25 cellular contexts compared by ENCODE assay signal in the genomic region with DNA sequence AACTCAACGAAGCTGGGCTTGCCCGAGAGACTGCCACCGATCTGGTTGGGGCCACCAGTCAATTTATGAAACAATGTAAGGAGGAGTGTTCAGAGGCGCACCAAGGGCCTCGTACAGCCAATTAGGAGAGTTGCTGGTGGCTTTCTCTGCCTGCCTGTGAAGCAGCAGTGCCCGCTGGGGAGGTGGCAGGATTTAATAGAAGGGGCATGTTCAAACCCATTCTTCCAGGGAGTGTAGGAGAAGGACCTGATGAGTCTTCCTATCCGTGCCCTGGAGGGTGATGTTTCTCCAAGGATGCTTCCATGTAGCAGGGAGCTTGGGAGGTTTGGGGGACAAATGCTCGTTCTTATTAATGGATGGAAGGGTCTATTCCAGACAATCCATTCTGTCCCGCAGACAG.
DNase-seq lines count a peak whose midpoint lies in the region; ATAC-seq, FAIRE-seq and TF ChIP-seq lines count a peak whose summit lies in the region.
"Had no signal": no experiment of that assay in that cellular context is flagged by ENCODE, and none has a peak within 500 bp of the region (broad histone marks: within the 10 kb centered on the region; RNA-seq: fewer than 3 reads in every experiment).

No MANE protein-coding gene starts in this region.

- WGBS in right cardiac atrium: 97% methylated on average over 9 of the region's 9 CpGs

- ATAC-seq in GM18511 (IDR thresholded peaks at IDR 0.05; ENCODE audit: unreplicated experiment) (no peak), right cardiac atrium (no peak), HG03439 (IDR thresholded peaks at IDR 0.05; ENCODE audit: unreplicated experiment) (no peak)
- ATAC-seq: activated T-cell treated with anti-CD3 and anti-CD28 coated beads, Interleukin-2, amount 50 U/mL, for 72 hours; body of pancreas; left lobe of liver had no signal

- H3K79me2 ChIP-seq in keratinocyte (ENCODE audit: control insufficient read depth, insufficient read depth, low read length): no peaks in the 10 kb centered on the region

- no peak for TF ChIP-seq CTCF in keratinocyte (optimal IDR thresholded peaks at IDR 0.05 in 1 of 3, IDR thresholded peaks at IDR 0.05 in 1 of 3, conservative IDR thresholded peaks at IDR 0.05 in 1 of 3; ENCODE audit: extremely low read depth in 1 of 3, insufficient read depth in 2 of 3, low read length in 3 of 3)

- H3K27me3 ChIP-seq in keratinocyte (ENCODE audit: control insufficient read depth, extremely low read depth, insufficient read depth, low read length) (no peaks in the 10 kb centered on the region), right cardiac atrium (ENCODE audit: control insufficient read depth, insufficient read depth) (no peaks in the 10 kb centered on the region)
- H3K27me3 ChIP-seq: body of pancreas, dorsolateral prefrontal cortex had no signal

- dilution Hi-C loops in keratinocyte (cut with MboI; ENCODE audit: extremely low pct_ligation_motif_present, low sequenced_read_pairs): no loop called here

- H3K9me3 ChIP-seq in keratinocyte (ENCODE audit: control insufficient read depth, low read depth, low read length) (no peaks in the 10 kb centered on the region), right cardiac atrium (ENCODE audit: control insufficient read depth, low read length) (no peaks in the 10 kb centered on the region)
- H3K9me3 ChIP-seq: body of pancreas had no signal

- peak; percentile 41 for DNase-seq in NCI-H187 treated with DMSO at 0.1 percent for 48 hours (lab: John Stamatoyannopoulos, UW)
- DNase-seq in NCI-H187 (lab: John Stamatoyannopoulos, UW): no peak
- peak; percentile 76 for DNase-seq in NCI-H1092 treated with DMSO at 0.1 percent for 48 hours (lab: John Stamatoyannopoulos, UW)
- DNase-seq in NCI-H2227 (lab: John Stamatoyannopoulos, UW; ENCODE audit: unreplicated experiment): peak; percentile 55
- no peak for DNase-seq in keratinocyte (ENCODE audit: low read depth, low spot score)
- DNase-seq in right cardiac atrium: no peak
- DNase-seq: activated CD4-positive, alpha-beta T cell treated with anti-CD3 and anti-CD28 coated beads, Interleukin-2, amount 50 U/mL, for 4 hours; activated naive CD4-positive, alpha-beta T cell; activated T-cell treated with anti-CD3 and anti-CD28 coated beads, Interleukin-2, amount 50 U/mL, for 72 hours; CD4-positive, alpha-beta T cell; cerebellar nuclear complex; GDM1; HCEC 1CT; KBM-7; mesenchymal stem cell; OCI-M1; stimulated activated CD4-positive, alpha-beta T cell treated with anti-CD3 and anti-CD28 coated beads, Interleukin-15, amount 100 ng/mL, for 24 hours; stimulated activated naive CD4-positive, alpha-beta T cell treated with Interleukin-2 at 50 U/mL for 16 hours; T-helper 1 cell had no signal

- H2AFZ ChIP-seq in keratinocyte (ENCODE audit: control insufficient read depth, low read length): no peak overlapping the region

- peak overlapping the region; percentile 31 for H3K4me2 ChIP-seq in keratinocyte (ENCODE audit: control insufficient read depth, extremely low read depth, insufficient read depth, low read depth, low read length)

- H3K4me3 ChIP-seq in keratinocyte (ENCODE audit: control insufficient read depth in 2 of 3, extremely low read depth in 1 of 3, insufficient read depth in 2 of 3, low read depth in 1 of 3, low read length in 3 of 3) (no peak overlapping the region), right cardiac atrium (ENCODE audit: low read length) (no peak overlapping the region)
- H3K4me3 ChIP-seq: body of pancreas, dorsolateral prefrontal cortex had no signal

- H4K20me1 ChIP-seq in keratinocyte (ENCODE audit: control insufficient read depth, extremely low read depth, insufficient read depth, low read length): no peaks in the 10 kb centered on the region

- peak; percentile 76 for FAIRE-seq in keratinocyte (lab: Jason Lieb, UNC)
- FAIRE-seq: GM19239 had no signal

- H3K27ac ChIP-seq in keratinocyte (ENCODE audit: control insufficient read depth, insufficient read depth, low read length): no peak overlapping the region
- H3K27ac ChIP-seq in right cardiac atrium (ENCODE audit: low read length): no peak overlapping the region
- H3K27ac ChIP-seq: body of pancreas had no signal

- peaks cover 2% of the 10 kb centered on the region for H3K9me1 ChIP-seq in keratinocyte (ENCODE audit: control insufficient read depth, extremely low read depth, insufficient read depth, low read length)

- H3K4me1 ChIP-seq in keratinocyte (ENCODE audit: control insufficient read depth, extremely low read depth, insufficient read depth, low read length): peaks cover 9% of the 10 kb centered on the region
- peaks cover 6% of the 10 kb centered on the region for H3K4me1 ChIP-seq in right cardiac atrium (ENCODE audit: control insufficient read depth, insufficient read depth, low read length)

- no peaks in the 10 kb centered on the region for H3K36me3 ChIP-seq in keratinocyte (ENCODE audit: control insufficient read depth in 2 of 2, extremely low read depth in 1 of 2, insufficient read depth in 2 of 2, low read length in 2 of 2)

- no peak overlapping the region for H3K9ac ChIP-seq in keratinocyte (ENCODE audit: control insufficient read depth, extremely low read depth, insufficient read depth, low read length)

- intact Hi-C loops in right cardiac atrium (cut with DNase I): no loop called here

Comparison
In these comparisons a context has a peak if more than half of its experiments do, and no peak if none do; other contexts are left out.
1. DNase-seq: peak in NCI-H187 treated with DMSO at 0.1 percent for 48 hours (single experiment), NCI-H1092 treated with DMSO at 0.1 percent for 48 hours (single experiment) and NCI-H2227 (single experiment); none in NCI-H187 (0 of 2), keratinocyte (single experiment) and right cardiac atrium (0 of 3).